In genomic region chr7:6530626-6531491, GRCh38 we compare ENCODE assay signal across 8 cellular contexts. TPM values are rescaled to one million over a fixed set of nuclear protein-coding genes. Genes with fewer than 3 reads are reported as not detected.
DNase-seq lines count a peak whose midpoint lies in the region; ATAC-seq and TF ChIP-seq lines count a peak whose summit lies in the region.

No MANE protein-coding gene starts in this region.

- H3K36me3 Mint-ChIP-seq in osteocyte (ENCODE audit: unreplicated experiment) = no peaks in the 10 kb centered on the region

- TF ChIP-seq CTCF in dorsolateral prefrontal cortex (IDR thresholded peaks at IDR 0.05 in 54 of 56, conservative IDR thresholded peaks at IDR 0.05 in 2 of 56; ENCODE audit: low read depth in 1 of 56, partially characterized antibody in 56 of 56) (no peak), osteocyte (IDR thresholded peaks at IDR 0.05) (no peak), thyroid gland (IDR thresholded peaks at IDR 0.05) (no peak), omental fat pad (IDR thresholded peaks at IDR 0.05) (no peak)

- H3K27me3 Mint-ChIP-seq in osteocyte (ENCODE audit: unreplicated experiment) = peaks cover 53% of the 10 kb centered on the region

- ATAC-seq in GM18861 (IDR thresholded peaks at IDR 0.05; ENCODE audit: unreplicated experiment) (no peak), omental fat pad (ENCODE audit: low FRiP score) (no peak)

- H3K4me2 ChIP-seq in BLaER1 treated with 17β-estradiol and CSF1 and Interleukin-3, amounts not matched to agents 10 nM and 100 nM = peak overlapping the region; percentile 86 to 99 (median 96)

- intact Hi-C loops in dorsolateral prefrontal cortex (cut with DNase I) (no loop called here), thyroid gland (cut with DNase I) (no loop called here)

- no peak for TF ChIP-seq POLR2A in thyroid gland (IDR thresholded peaks at IDR 0.05)

- H4K20me1 ChIP-seq in BLaER1 treated with 17β-estradiol and CSF1 and Interleukin-3, amounts not matched to agents 10 nM and 100 nM = peaks cover 0 to 44% (median 3%) of the 10 kb centered on the region in 11 experiments; a peak in 10 of 22 replicates

- peak overlapping the region; percentile 56 to 93 (median 80) for H3K4me3 ChIP-seq in BLaER1 treated with 17β-estradiol and CSF1 and Interleukin-3, amounts not matched to agents 10 nM and 100 nM
- H3K4me3 ChIP-seq in HAP-1 = peak overlapping the region; percentile 90
- H3K4me3 ChIP-seq in dorsolateral prefrontal cortex = peak overlapping the region in 58 of 59 donors; percentile 11 to 65 (median 48)
- peak overlapping the region in 1 of 3 donors; percentile 7 for H3K4me3 ChIP-seq in thyroid gland (replicated peaks in 1 of 3)

- H3K4me3 Mint-ChIP-seq in osteocyte (ENCODE audit: unreplicated experiment) = peak overlapping the region; percentile 53

- no peaks in the 10 kb centered on the region for H3K9me3 Mint-ChIP-seq in osteocyte (ENCODE audit: unreplicated experiment)

- H3K4me1 ChIP-seq in BLaER1 treated with 17β-estradiol and CSF1 and Interleukin-3, amounts not matched to agents 10 nM and 100 nM = peaks cover 37 to 96% (median 88%) of the 10 kb centered on the region in 10 experiments
- peaks cover 2% of the 10 kb centered on the region; the same call in 1 of the 2 replicates for H3K4me1 ChIP-seq in HAP-1
- peaks cover 4 to 13% of the 10 kb centered on the region in 2 donors for H3K4me1 ChIP-seq in thyroid gland

- H3K4me1 Mint-ChIP-seq in osteocyte (ENCODE audit: unreplicated experiment) = peaks cover 13% of the 10 kb centered on the region

- peak overlapping the region; percentile 39 to 87 (median 79); a peak in 21 of 22 replicates for H3K9ac ChIP-seq in BLaER1 treated with 17β-estradiol and CSF1 and Interleukin-3, amounts not matched to agents 10 nM and 100 nM

- peak overlapping the region in 9 of 11 experiments; percentile 1 to 80 (median 77); a peak in 17 of 22 replicates for H3K27ac ChIP-seq in BLaER1 treated with 17β-estradiol and CSF1 and Interleukin-3, amounts not matched to agents 10 nM and 100 nM
- H3K27ac ChIP-seq in dorsolateral prefrontal cortex (no peak overlapping the region), thyroid gland (no peak overlapping the region)

- H3K9me3 ChIP-seq in BLaER1 treated with 17β-estradiol and CSF1 and Interleukin-3, amounts not matched to agents 10 nM and 100 nM (replicated peaks in 1 of 11) = no peaks in the 10 kb centered on the region
- no peaks in the 10 kb centered on the region for H3K9me3 ChIP-seq in HAP-1
- H3K9me3 ChIP-seq in thyroid gland = no peaks in the 10 kb centered on the region

- WGBS in thyroid gland, 2 donors = 2 to 8% methylated on average over 17 to 57 of the region's 74 CpGs

- no peak overlapping the region for H3K27ac Mint-ChIP-seq in osteocyte (ENCODE audit: unreplicated experiment)

- peaks cover 0 to 83% (median 0%) of the 10 kb centered on the region in 11 experiments; a peak in 5 of 22 replicates for H3K27me3 ChIP-seq in BLaER1 treated with 17β-estradiol and CSF1 and Interleukin-3, amounts not matched to agents 10 nM and 100 nM
- H3K27me3 ChIP-seq in HAP-1 (ENCODE audit: low read depth) = no peaks in the 10 kb centered on the region
- peaks cover 0 to 63% (median 31%) of the 10 kb centered on the region in 45 donors for H3K27me3 ChIP-seq in dorsolateral prefrontal cortex
- peaks cover 3% of the 10 kb centered on the region for H3K27me3 ChIP-seq in thyroid gland

- in situ Hi-C loops in HAP-1 (cut with MboI; ENCODE audit: low sequenced_read_pairs) = no loop called here

- peak; percentile 30 to 89 for DNase-seq in HAP-1 (ENCODE audit: low spot score in 2 of 2)
- DNase-seq in activated CD4-positive, CD25-positive, alpha-beta regulatory T cell treated with anti-CD3 and anti-CD28 coated beads, Interleukin-2, amount 50 U/mL, for 72 hours = peak; percentile 51
- peak in 1 of 10 donors; percentile 41 for DNase-seq in dorsolateral prefrontal cortex
- DNase-seq in osteocyte (ENCODE audit: extremely low spot score, unreplicated experiment) = no peak
- DNase-seq in thyroid gland = no peak
- no peak for DNase-seq in omental fat pad (ENCODE audit: low spot score)

- peaks cover 0 to 4% (median 0%) of the 10 kb centered on the region in 11 experiments; a peak in 4 of 22 replicates for H3K36me3 ChIP-seq in BLaER1 treated with 17β-estradiol and CSF1 and Interleukin-3, amounts not matched to agents 10 nM and 100 nM
- H3K36me3 ChIP-seq in HAP-1 (replicated peaks) = no peaks in the 10 kb centered on the region
- no peaks in the 10 kb centered on the region for H3K36me3 ChIP-seq in thyroid gland

RNA-seq across cellular contexts. Expression of gene GRID2IP, which starts 20.4 kb away (rescaled TPM):
- total RNA-seq in dorsolateral prefrontal cortex = 1 to 10 TPM in 114 of 120 experiments, under 1 TPM in 6; 0.78 to 6.0 (median 2.1) TPM
- 0.10 and 0.13 TPM in 2 replicates for total RNA-seq in osteocyte
- under 1 TPM; 0.13 to 0.67 (median 0.40) TPM for total RNA-seq in thyroid gland
- not detected for total RNA-seq in omental fat pad

RNA-seq across cellular contexts. Expression of gene ZDHHC4, which starts 46.4 kb away (rescaled TPM):
- 10 to 100 TPM; 30.5 to 60.4 (median 41.9) TPM for total RNA-seq in dorsolateral prefrontal cortex
- total RNA-seq in osteocyte = 62.2 and 63.5 TPM in 2 replicates
- total RNA-seq in thyroid gland = 10 to 100 TPM; 68.8 to 97.3 (median 81.4) TPM
- 10 to 100 TPM; 30.6 to 52.3 (median 42.3) TPM for total RNA-seq in omental fat pad

RNA-seq across cellular contexts. Expression of gene KDELR2, which starts 46.9 kb away (rescaled TPM):
- 10 to 100 TPM; 28.2 to 58.5 (median 38.6) TPM for total RNA-seq in dorsolateral prefrontal cortex
- 196 and 197 TPM in 2 replicates for total RNA-seq in osteocyte
- 100 to 1,000 TPM; 113 to 203 (median 147) TPM for total RNA-seq in thyroid gland
- 100 to 1,000 TPM in 2 of 4 donors, 10 to 100 TPM in 2; 86.9 to 120 (median 94.0) TPM for total RNA-seq in omental fat pad

RNA-seq across cellular contexts. Expression of gene INTS15, which starts 59.0 kb away (rescaled TPM):
- total RNA-seq in dorsolateral prefrontal cortex (10 to 100 TPM; 24.0 to 46.8 (median 35.2) TPM), osteocyte (36.5 and 40.3 TPM in 2 replicates), thyroid gland (10 to 100 TPM; 22.7 to 42.9 (median 31.9) TPM), omental fat pad (10 to 100 TPM; 20.2 to 45.1 (median 24.1) TPM)

Comparison
In these comparisons a context has a peak if more than half of its experiments do, and no peak if none do; other contexts are left out.
1. H3K27ac ChIP-seq: peak in BLaER1 treated with 17β-estradiol and CSF1 and Interleukin-3, amounts not matched to agents 10 nM and 100 nM (9 of 11); none in dorsolateral prefrontal cortex (0 of 59) and thyroid gland (0 of 3).
2. DNase-seq: peak in HAP-1 (2 of 2) and activated CD4-positive, CD25-positive, alpha-beta regulatory T cell treated with anti-CD3 and anti-CD28 coated beads, Interleukin-2, amount 50 U/mL, for 72 hours (single experiment); none in osteocyte (single experiment), thyroid gland (0 of 2) and omental fat pad (single experiment).